Comparison of ENCODE assay signal across 1 cellular context in genomic region chr7:368651-369475, GRCh38.
TF ChIP-seq lines count a peak whose summit lies in the region.

No MANE protein-coding gene starts in this region.

TF ChIP-seq in GM23338, 12 proteins besides CTCF, POLR2A, EP300 and RAD21 (continued from another document):
- TF ChIP-seq ZNF114 (CRISPR knock-in tag; IDR thresholded peaks at IDR 0.05) (no peak), JUNB (IDR thresholded peaks at IDR 0.05; ENCODE audit: unreplicated experiment) (no peak), POLR2AphosphoS5 (IDR thresholded peaks at IDR 0.05; ENCODE audit: low read depth) (no peak), STAT1 (IDR thresholded peaks at IDR 0.05; ENCODE audit: unreplicated experiment) (no peak), ZNF331 (CRISPR knock-in tag; IDR thresholded peaks at IDR 0.05; ENCODE audit: low read depth) (no peak), ETS1 (IDR thresholded peaks at IDR 0.05) (no peak)
